In the genomic region with DNA sequence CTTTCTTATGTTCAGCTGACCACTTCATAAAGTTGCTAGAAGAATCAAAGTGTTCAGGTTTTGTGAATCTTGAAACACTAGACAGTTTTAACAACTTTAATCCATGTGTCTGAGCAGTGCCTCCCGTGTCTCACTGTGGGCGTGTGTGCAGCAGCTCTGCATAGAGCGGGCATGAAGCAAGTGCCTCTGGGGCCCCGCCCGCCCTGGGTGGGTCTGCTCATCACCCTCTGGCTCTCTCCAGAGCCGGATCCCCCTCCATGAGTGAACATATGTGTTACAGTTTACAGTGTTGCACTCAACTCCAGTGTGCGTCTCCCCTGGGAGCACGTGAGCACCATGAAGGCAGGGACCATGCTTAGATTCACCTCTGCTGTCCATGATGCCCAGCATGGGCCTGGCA, we compare ENCODE assay signal across 1 cellular context.
TF ChIP-seq lines count a peak whose summit lies in the region.

No MANE protein-coding gene starts in this region.

TF ChIP-seq in H1, 55 proteins besides CTCF, POLR2A, EP300 and RAD21 (continued from another document):
- TF ChIP-seq, protein P1, sequence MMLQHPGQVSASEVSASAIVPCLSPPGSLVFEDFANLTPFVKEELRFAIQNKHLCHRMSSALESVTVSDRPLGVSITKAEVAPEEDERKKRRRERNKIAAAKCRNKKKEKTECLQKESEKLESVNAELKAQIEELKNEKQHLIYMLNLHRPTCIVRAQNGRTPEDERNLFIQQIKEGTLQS (IDR thresholded peaks at IDR 0.05; ENCODE audit: insufficient read depth, low read depth, low read length): no peak
- TF ChIP-seq BCL11A (IDR thresholded peaks at IDR 0.05; ENCODE audit: low read depth in 2 of 2, low read length in 2 of 2) (no peak), TEAD4 (IDR thresholded peaks at IDR 0.05; ENCODE audit: low read depth, low read length) (no peak), SAP30 (IDR thresholded peaks at IDR 0.05; ENCODE audit: insufficient read depth, insufficient replicate concordance, low read length) (no peak), CREB1 (IDR thresholded peaks at IDR 0.05) (no peak)
